ENCODE assay signal across 9 cellular contexts in genomic region chr18:75206637-75207297, GRCh38. TPM values are rescaled to one million over a fixed set of nuclear protein-coding genes. Genes with fewer than 3 reads are reported as not detected.
DNase-seq lines count a peak whose midpoint lies in the region; ATAC-seq and TF ChIP-seq lines count a peak whose summit lies in the region.
"Had no signal": no experiment of that assay in that cellular context is flagged by ENCODE, and none has a peak within 500 bp of the region (broad histone marks: within the 10 kb centered on the region; RNA-seq: fewer than 3 reads in every experiment).

No MANE protein-coding gene starts in this region.

- peak overlapping the region; percentile 87 for H3K4me3 ChIP-seq in AG04450 (ENCODE audit: low read depth, low read length)
- H3K4me3 ChIP-seq in HEK293 (ENCODE audit: low read depth, low read length) = peak overlapping the region; percentile 91; the same call in 1 of the 2 replicates
- H3K4me3 ChIP-seq in breast epithelium = peak overlapping the region; percentile 90 to 94 (median 93)
- peak overlapping the region; percentile 83 to 99 for H3K4me3 ChIP-seq in muscle layer of colon (ENCODE audit: low read depth in 1 of 2, low read length in 2 of 2)

- intact Hi-C loops in breast epithelium (cut with DNase I; ENCODE audit: low total_unique reads) = no loop called here

- H3K36me3 ChIP-seq in HEK293 (ENCODE audit: control insufficient read depth in 2 of 2, insufficient read depth in 1 of 2, low read length in 2 of 2) (no peaks in the 10 kb centered on the region), breast epithelium (no peaks in the 10 kb centered on the region), muscle layer of colon (ENCODE audit: insufficient read depth, low read length) (peaks cover 5% of the 10 kb centered on the region)

- H3K27ac ChIP-seq in AG04450 (ENCODE audit: low read depth, low read length) (peak overlapping the region; percentile 24), HEK293 (ENCODE audit: extremely low read depth, low read depth, low read length) (peak overlapping the region; percentile 99; the same call in 1 of the 2 replicates), breast epithelium (peak overlapping the region; percentile 46 to 99), muscle layer of colon (ENCODE audit: low read depth, low read length) (peak overlapping the region; percentile 99)

- TF ChIP-seq POLR2A in breast epithelium (IDR thresholded peaks at IDR 0.05) = no peak

- ATAC-seq in HG02973 (IDR thresholded peaks at IDR 0.05; ENCODE audit: unreplicated experiment) = no peak
- no peak for ATAC-seq in HG03135 (IDR thresholded peaks at IDR 0.05; ENCODE audit: unreplicated experiment)
- ATAC-seq in HG03457 (IDR thresholded peaks at IDR 0.05; ENCODE audit: unreplicated experiment) = no peak

- H3K4me1 ChIP-seq in HEK293 (ENCODE audit: control insufficient read depth, insufficient read depth, low read length) = peaks cover 21% of the 10 kb centered on the region
- no peaks in the 10 kb centered on the region for H3K4me1 ChIP-seq in breast epithelium
- peaks cover 8% of the 10 kb centered on the region for H3K4me1 ChIP-seq in muscle layer of colon (ENCODE audit: insufficient read depth, low read length)

- DNase-seq in AG04450 (ENCODE audit: low read depth, low spot score) (no peak), breast epithelium (ENCODE audit: low spot score in 2 of 2) (no peak), kidney tubule cell (ENCODE audit: low spot score) (no peak)
- DNase-seq: NCI-H345 had no signal

- POLR2A ChIA-PET in AG04450 (lab: Yijun Ruan, JAX) = interaction anchor here (0.6 kb wide), 1 partner anchor 244 kb away, joined by 5 read pairs; no protein-coding TSS in a partner anchor
- POLR2A ChIA-PET in HEK293 (lab: Yijun Ruan, JAX) = no interaction called here

- TF ChIP-seq CTCF in AG04450 (IDR thresholded peaks at IDR 0.05; ENCODE audit: low read depth, low read length) = no peak
- TF ChIP-seq CTCF in HEK293 (tag by site-specific recombination; IDR thresholded peaks at IDR 0.05) = no peak
- TF ChIP-seq CTCF in breast epithelium (IDR thresholded peaks at IDR 0.05) = no peak

- H3K9me3 ChIP-seq in AG04450 (ENCODE audit: control insufficient read depth, insufficient read depth, low read length) (no peaks in the 10 kb centered on the region; the same call in 1 of the 2 replicates), HEK293 (ENCODE audit: control insufficient read depth, insufficient read depth, low read depth, low read length) (no peaks in the 10 kb centered on the region), breast epithelium (no peaks in the 10 kb centered on the region), muscle layer of colon (ENCODE audit: low read length) (no peaks in the 10 kb centered on the region)

- peak overlapping the region; percentile 88 for H3K9ac ChIP-seq in muscle layer of colon (ENCODE audit: low read length)

- H3K27me3 ChIP-seq in AG04450 (ENCODE audit: control insufficient read depth, insufficient read depth, low read length) (peaks cover 2% of the 10 kb centered on the region), breast epithelium (no peaks in the 10 kb centered on the region), muscle layer of colon (ENCODE audit: control insufficient read depth in 1 of 2, insufficient read depth in 2 of 2, low read length in 2 of 2) (no peaks in the 10 kb centered on the region)

- CTCF ChIA-PET in AG04450 (lab: Charles Lee) = no interaction called here
- CTCF ChIA-PET in HEK293 (lab: Yijun Ruan, JAX) = interaction anchor here (0.7 kb wide), 1 partner anchor 148 kb away, joined by 3 read pairs; no protein-coding TSS in a partner anchor

TF ChIP-seq in HEK293, 187 proteins besides CTCF, POLR2A, EP300 and RAD21:
- TF ChIP-seq ZIC2 (tag by site-specific recombination; IDR thresholded peaks at IDR 0.05) (peak; percentile 81), SETDB1 (IDR thresholded peaks at IDR 0.05; ENCODE audit: insufficient read length, low read length) (no peak)

RNA-seq across cellular contexts. Expression of gene PTGR3, which starts 2.2 kb away (rescaled TPM):
- polyA plus RNA-seq in AG04450 (2011; rRNA removed) = 30.9 TPM in 2 replicates
- polyA minus RNA-seq in AG04450 (2011; rRNA and poly(A)+ RNA removed) = 43.6 and 57.7 TPM in 2 replicates
- 10 to 100 TPM; 21.3 to 32.9 (median 22.9) TPM for total RNA-seq in breast epithelium

RNA-seq across cellular contexts. Expression of gene TSHZ1, which starts 3.8 kb away (rescaled TPM):
- 3.9 and 5.5 TPM in 2 replicates for polyA plus RNA-seq in AG04450 (2011; rRNA removed)
- 6.5 and 8.3 TPM in 2 replicates for polyA minus RNA-seq in AG04450 (2011; rRNA and poly(A)+ RNA removed)
- total RNA-seq in breast epithelium = 10 to 100 TPM; 12.3 to 18.3 (median 16.4) TPM

Comparison
In these comparisons a context has a peak if more than half of its experiments do, and no peak if none do; other contexts are left out.
1. H3K27ac ChIP-seq: peak in every context shown above with its lines; median percentile 99 in HEK293; 99 in muscle layer of colon; 72 in breast epithelium; 24 in AG04450.